1 cellular context compared by ENCODE assay signal in genomic region chr16:11687606-11688519, GRCh38.
TF ChIP-seq lines count a peak whose summit lies in the region.

No MANE protein-coding gene starts in this region.

TF ChIP-seq in SK-N-SH, 30 proteins besides CTCF, POLR2A, EP300 and RAD21 (continued from another document):
- TF ChIP-seq REST (IDR thresholded peaks at IDR 0.05; ENCODE audit: low read depth, low read length): no peak
- TF ChIP-seq POLR2AphosphoS5 (IDR thresholded peaks at IDR 0.05; ENCODE audit: low read depth, low read length): no peak
- no peak for TF ChIP-seq SMC3 (IDR thresholded peaks at IDR 0.05; ENCODE audit: low read depth, low read length)
- TF ChIP-seq FOXJ3 (CRISPR knock-in tag; IDR thresholded peaks at IDR 0.05): no peak
- TF ChIP-seq NFIC (IDR thresholded peaks at IDR 0.05; ENCODE audit: borderline replicate concordance): no peak
- TF ChIP-seq CHD2 (IDR thresholded peaks at IDR 0.05; ENCODE audit: low read length, partially characterized antibody): no peak
- TF ChIP-seq MXI1 (IDR thresholded peaks at IDR 0.05; ENCODE audit: low read depth, low read length): no peak
- no peak for TF ChIP-seq ELF1 (IDR thresholded peaks at IDR 0.05)
TF ChIP-seq in SK-N-SH: peak in this region for 0.
